2 cellular contexts compared by ENCODE assay signal in the genomic region with DNA sequence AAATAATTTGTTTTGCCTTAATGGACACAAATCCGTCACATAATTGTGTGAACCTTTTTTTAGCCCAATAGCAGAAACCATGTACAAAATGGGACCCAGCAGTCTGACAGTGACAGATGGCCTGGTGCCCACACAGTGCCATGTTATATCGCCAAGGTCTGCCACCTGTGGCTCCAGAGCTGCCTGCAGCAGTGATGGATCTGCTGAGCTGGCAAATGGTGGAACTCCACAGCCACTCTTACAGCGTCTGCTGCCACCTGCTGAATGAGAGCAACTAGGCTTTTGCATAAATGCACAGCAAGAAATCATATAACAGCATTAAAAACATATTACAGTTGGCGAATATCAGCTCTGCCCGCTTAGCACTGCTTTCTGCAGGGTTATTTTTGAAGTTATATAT.
TF ChIP-seq lines count a peak whose summit lies in the region.

No MANE protein-coding gene starts in this region.

TF ChIP-seq in IMR-90, 13 proteins besides CTCF, POLR2A, EP300 and RAD21 (continued from another document):
- no peak for TF ChIP-seq MAZ (IDR thresholded peaks at IDR 0.05; ENCODE audit: borderline replicate concordance, low read depth, low read length)
TF ChIP-seq in IMR-90: peak in this region for 2.

TF ChIP-seq in SK-N-SH, 30 proteins besides CTCF, POLR2A, EP300 and RAD21 (continued from another document):
- TF ChIP-seq MEF2A (IDR thresholded peaks at IDR 0.05; ENCODE audit: borderline replicate concordance, low read depth) (no peak), SIN3A (IDR thresholded peaks at IDR 0.05; ENCODE audit: borderline replicate concordance, low read depth, low read length) (no peak), SMC3 (IDR thresholded peaks at IDR 0.05; ENCODE audit: low read depth, low read length) (peak; percentile 77), NRF1 (IDR thresholded peaks at IDR 0.05; ENCODE audit: low read depth, low read length) (no peak), YY1 (IDR thresholded peaks at IDR 0.05; ENCODE audit: low read depth) (no peak), TCF12 (IDR thresholded peaks at IDR 0.05) (no peak), GABPA (IDR thresholded peaks at IDR 0.05; ENCODE audit: low read depth) (no peak), ZBTB33 (IDR thresholded peaks at IDR 0.05; ENCODE audit: borderline replicate concordance, low read depth) (no peak), USF1 (IDR thresholded peaks at IDR 0.05; ENCODE audit: borderline replicate concordance, low read depth) (no peak), RFX5 (IDR thresholded peaks at IDR 0.05; ENCODE audit: low read length) (no peak), FOXM1 (IDR thresholded peaks at IDR 0.05; ENCODE audit: low read depth) (no peak), RXRA (IDR thresholded peaks at IDR 0.05; ENCODE audit: borderline replicate concordance, low read depth) (no peak), MXI1 (IDR thresholded peaks at IDR 0.05; ENCODE audit: low read depth, low read length) (no peak)
